Comparison of ENCODE assay signal across 8 cellular contexts in the genomic region with DNA sequence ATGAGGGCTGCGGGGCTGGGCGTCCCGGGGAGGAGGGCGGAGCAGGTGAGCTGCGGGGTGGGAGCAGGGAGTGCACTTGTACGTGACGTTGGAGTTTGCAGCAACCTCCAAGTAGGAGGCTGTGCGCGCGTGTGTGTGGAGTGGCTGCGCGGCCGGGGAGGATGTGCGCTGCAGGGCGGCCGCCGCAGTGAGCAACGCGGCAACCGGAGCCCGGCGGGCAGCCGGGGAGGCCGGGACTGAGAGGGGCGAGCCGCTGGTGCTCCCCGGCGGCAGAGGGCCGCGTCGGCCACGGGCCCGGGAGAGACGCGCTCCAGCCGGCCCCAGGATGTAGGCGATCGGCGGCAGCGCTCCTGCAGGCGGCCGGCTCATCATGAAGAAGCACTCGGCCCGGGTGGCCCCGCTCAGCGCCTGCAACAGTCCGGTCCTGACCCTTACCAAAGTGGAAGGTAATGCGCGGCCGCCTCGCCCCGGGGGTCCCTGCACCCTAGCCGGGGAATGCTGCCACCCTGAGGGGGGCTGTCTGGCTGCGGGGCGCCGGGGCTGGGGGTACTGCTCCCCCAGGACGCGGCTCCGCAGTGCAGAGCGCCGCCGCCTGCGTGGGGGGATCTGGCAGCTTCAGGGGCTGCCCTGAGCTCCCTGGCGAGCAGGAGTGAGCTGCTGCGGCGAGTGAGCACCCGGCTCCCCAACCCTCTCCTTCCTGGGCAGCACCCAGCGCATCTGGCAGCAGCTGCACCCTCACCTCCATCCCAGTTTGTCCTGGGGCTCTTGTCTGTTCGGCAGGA.
DNase-seq lines count a peak whose midpoint lies in the region; ATAC-seq, FAIRE-seq and TF ChIP-seq lines count a peak whose summit lies in the region.

No MANE protein-coding gene starts in this region.

- DNase-seq in GM12865 (ENCODE audit: low read depth), result peak; percentile 52
- DNase-seq in RWPE2 (ENCODE audit: low spot score), result no peak
- peak; percentile 21 for DNase-seq in bronchial epithelial cell (ENCODE audit: low read depth)
- DNase-seq in right lobe of liver, result peak in 2 of 3 donors; percentile 39 to 64
- no peak for DNase-seq in stimulated activated naive B cell treated with anti-CD40 and anti-IgM and Interleukin-4, amounts not matched to agents 10 μg/mL and 1 μg/mL and 100 μg/mL, for 72 hours
- DNase-seq in HuH-7.5 (ENCODE audit: low spot score), result no peak
- no peak for DNase-seq in T1000 (lab: John Stamatoyannopoulos, UW)

- no peaks in the 10 kb centered on the region for H3K36me3 Mint-ChIP-seq in stimulated activated naive B cell treated with anti-CD40 and anti-IgM and Interleukin-4, amounts not matched to agents 10 μg/mL and 1 μg/mL and 100 μg/mL, for 72 hours

- H3K4me3 ChIP-seq in GM12865 (ENCODE audit: low read depth, low read length), result peak overlapping the region; percentile 52
- peak overlapping the region; percentile 34 for H3K4me3 ChIP-seq in RWPE2 (ENCODE audit: severe bottlenecking)
- peak overlapping the region; percentile 37 for H3K4me3 ChIP-seq in bronchial epithelial cell (ENCODE audit: low read depth, low read length)
- peak overlapping the region in 2 of 3 donors; percentile 18 to 31 for H3K4me3 ChIP-seq in right lobe of liver

- TF ChIP-seq CTCF in GM12865 (IDR thresholded peaks at IDR 0.05; ENCODE audit: insufficient read depth, low read depth, low read length, missing control alignments) (no peak), RWPE2 (IDR thresholded peaks at IDR 0.05; ENCODE audit: poor library complexity, severe bottlenecking) (no peak), bronchial epithelial cell (IDR thresholded peaks at IDR 0.05; ENCODE audit: insufficient read depth, low read length, severe bottlenecking) (no peak), right lobe of liver (IDR thresholded peaks at IDR 0.05) (no peak)

- H3K27me3 Mint-ChIP-seq in stimulated activated naive B cell treated with anti-CD40 and anti-IgM and Interleukin-4, amounts not matched to agents 10 μg/mL and 1 μg/mL and 100 μg/mL, for 72 hours, result peaks cover 48 to 62% of the 10 kb centered on the region in 2 donors

- no peak for TF ChIP-seq POLR2A in right lobe of liver (IDR thresholded peaks at IDR 0.05)

- intact Hi-C loops in right lobe of liver (cut with DNase I), result no loop called here

- WGBS in right lobe of liver (ENCODE audit: insufficient coverage, low coverage, low lambda C conversion rate, missing lambda C conversion rate), result under 1% methylated on average over 15 of the region's 69 CpGs

- peaks cover 6 to 10% of the 10 kb centered on the region in 2 donors for H3K4me1 Mint-ChIP-seq in stimulated activated naive B cell treated with anti-CD40 and anti-IgM and Interleukin-4, amounts not matched to agents 10 μg/mL and 1 μg/mL and 100 μg/mL, for 72 hours

- peak overlapping the region; percentile 76 to 84 for H3K4me3 Mint-ChIP-seq in stimulated activated naive B cell treated with anti-CD40 and anti-IgM and Interleukin-4, amounts not matched to agents 10 μg/mL and 1 μg/mL and 100 μg/mL, for 72 hours

- H3K27ac ChIP-seq in RWPE2 (ENCODE audit: poor library complexity, severe bottlenecking) (no peak overlapping the region), right lobe of liver (no peak overlapping the region)

- peak; percentile 31 for ATAC-seq in HG02798 (IDR thresholded peaks at IDR 0.05; ENCODE audit: poor library complexity, unreplicated experiment)
- ATAC-seq in RWPE2 (ENCODE audit: low read depth), result peak; percentile 72
- peak; percentile 58 to 69 (median 64) for ATAC-seq in right lobe of liver
- peak; percentile 57 to 62 for ATAC-seq in stimulated activated naive B cell treated with anti-CD40 and anti-IgM and Interleukin-4, amounts not matched to agents 10 μg/mL and 1 μg/mL and 100 μg/mL, for 72 hours (replicated peaks)

- no peak overlapping the region for H3K27ac Mint-ChIP-seq in stimulated activated naive B cell treated with anti-CD40 and anti-IgM and Interleukin-4, amounts not matched to agents 10 μg/mL and 1 μg/mL and 100 μg/mL, for 72 hours

- H3K9me3 Mint-ChIP-seq in stimulated activated naive B cell treated with anti-CD40 and anti-IgM and Interleukin-4, amounts not matched to agents 10 μg/mL and 1 μg/mL and 100 μg/mL, for 72 hours, result peaks cover 3% of the 10 kb centered on the region in 2 donors

- no peaks in the 10 kb centered on the region for H3K36me3 ChIP-seq in RWPE2 (ENCODE audit: low read depth)
- no peaks in the 10 kb centered on the region for H3K36me3 ChIP-seq in bronchial epithelial cell (ENCODE audit: control insufficient read depth, insufficient read depth, low read length)
- no peaks in the 10 kb centered on the region for H3K36me3 ChIP-seq in right lobe of liver

- H3K27me3 ChIP-seq in RWPE2 (ENCODE audit: insufficient read depth, poor library complexity, severe bottlenecking) (no peaks in the 10 kb centered on the region), bronchial epithelial cell (ENCODE audit: control insufficient read depth, insufficient read depth, low read length) (no peaks in the 10 kb centered on the region), right lobe of liver (no peaks in the 10 kb centered on the region)

- H3K4me1 ChIP-seq in RWPE2 (ENCODE audit: insufficient read depth, poor library complexity, severe bottlenecking) (peaks cover 8% of the 10 kb centered on the region), right lobe of liver (peaks cover 0 to 11% (median 0%) of the 10 kb centered on the region in 4 donors)

- no peak for FAIRE-seq in bronchial epithelial cell (lab: Jason Lieb, UNC)

- H3K9me3 ChIP-seq in RWPE2 (ENCODE audit: severe bottlenecking) (no peaks in the 10 kb centered on the region), right lobe of liver (no peaks in the 10 kb centered on the region)

Comparison
In these comparisons a context has a peak if more than half of its experiments do, and no peak if none do; other contexts are left out.
1. DNase-seq: peak in GM12865 (single experiment), bronchial epithelial cell (single experiment) and right lobe of liver (2 of 3); none in RWPE2 (single experiment), stimulated activated naive B cell treated with anti-CD40 and anti-IgM and Interleukin-4, amounts not matched to agents 10 μg/mL and 1 μg/mL and 100 μg/mL, for 72 hours (single experiment), HuH-7.5 (single experiment) and T1000 (single experiment).
2. Peak in every context shown above with its lines, with median percentiles within 50 percentile points of each other: H3K4me3 ChIP-seq and ATAC-seq.